Comparison of ENCODE assay signal across 24 cellular contexts in genomic region chr11:84563356-84563755, GRCh38.
"Had no signal": no experiment of that assay in that cellular context is flagged by ENCODE, and none has a peak within 500 bp of the region (broad histone marks: within the 10 kb centered on the region; RNA-seq: fewer than 3 reads in every experiment).

No MANE protein-coding gene starts in this region.

- H3K4me1 Mint-ChIP-seq: immature natural killer cell; memory B cell; naive B cell; stimulated activated naive B cell treated with anti-CD40 and anti-IgM and Interleukin-4, amounts not matched to agents 10 μg/mL and 1 μg/mL and 100 μg/mL, for 72 hours; stimulated activated naive CD8-positive, alpha-beta T cell treated with anti-CD3 and anti-CD28 coated beads, Interleukin-15, amount 100 ng/mL, for 72 hours had no signal

- H3K36me3 Mint-ChIP-seq: immature natural killer cell; memory B cell; naive B cell; stimulated activated naive B cell treated with anti-CD40 and anti-IgM and Interleukin-4, amounts not matched to agents 10 μg/mL and 1 μg/mL and 100 μg/mL, for 72 hours had no signal

- H3K27ac ChIP-seq: epithelial cell of prostate, esophagus squamous epithelium, left ventricle myocardium inferior, lower lobe of right lung, neutrophil, sigmoid colon, skin epidermis, testis, tibial nerve, upper lobe of right lung, vagina had no signal

- H3K4me3 ChIP-seq: esophagus squamous epithelium, gastroesophageal sphincter, left ventricle myocardium inferior, lower lobe of right lung, sigmoid colon, skin epidermis, testis, tibial nerve, upper lobe of right lung, vagina had no signal

- DNase-seq: effector memory CD8-positive, alpha-beta T cell; esophagus squamous epithelium; foreskin fibroblast; immature natural killer cell; left cardiac atrium; left ventricle myocardium inferior; lower lobe of right lung; naive B cell; posterior cingulate gyrus; sigmoid colon; stimulated activated CD4-positive, alpha-beta T cell treated with anti-CD3 and anti-CD28 coated beads, Interleukin-2, amount 100 ng/mL, for 24 hours; stimulated activated CD4-positive, alpha-beta T cell treated with anti-CD3 and anti-CD28 coated beads, Interleukin-4, amount 100 ng/mL, for 4 hours; stimulated activated naive B cell treated with anti-CD40 and anti-IgM and Interleukin-4, amounts not matched to agents 10 μg/mL and 1 μg/mL and 100 μg/mL, for 72 hours; stimulated activated naive CD8-positive, alpha-beta T cell treated with anti-CD3 and anti-CD28 coated beads, Interleukin-15, amount 100 ng/mL, for 72 hours; testis; upper lobe of right lung had no signal

- H3K9me3 ChIP-seq: esophagus squamous epithelium, gastroesophageal sphincter, lower lobe of right lung, neutrophil, sigmoid colon, testis, tibial nerve, upper lobe of right lung, vagina had no signal

- H3K27me3 Mint-ChIP-seq: dendritic cell treated with granulocyte-macrophage colony-stimulating factor and Interleukin-4, amounts not matched to agents 40 ng/mL and 50 ng/mL, for 4 days; effector memory CD8-positive, alpha-beta T cell; stimulated activated naive CD8-positive, alpha-beta T cell treated with anti-CD3 and anti-CD28 coated beads, Interleukin-15, amount 100 ng/mL, for 72 hours had no signal

- ATAC-seq: effector memory CD8-positive, alpha-beta T cell; gastroesophageal sphincter; left cardiac atrium; lower lobe of right lung; stimulated activated naive B cell treated with anti-CD40 and anti-IgM and Interleukin-4, amounts not matched to agents 10 μg/mL and 1 μg/mL and 100 μg/mL, for 72 hours; stimulated activated naive CD8-positive, alpha-beta T cell treated with anti-CD3 and anti-CD28 coated beads, Interleukin-15, amount 100 ng/mL, for 72 hours; upper lobe of right lung had no signal

- H3K4me3 Mint-ChIP-seq: dendritic cell treated with granulocyte-macrophage colony-stimulating factor and Interleukin-4, amounts not matched to agents 40 ng/mL and 50 ng/mL, for 4 days; effector memory CD8-positive, alpha-beta T cell; immature natural killer cell; memory B cell; naive B cell; stimulated activated naive B cell treated with anti-CD40 and anti-IgM and Interleukin-4, amounts not matched to agents 10 μg/mL and 1 μg/mL and 100 μg/mL, for 72 hours; stimulated activated naive CD8-positive, alpha-beta T cell treated with anti-CD3 and anti-CD28 coated beads, Interleukin-15, amount 100 ng/mL, for 72 hours had no signal

- H3K9me3 Mint-ChIP-seq: dendritic cell treated with granulocyte-macrophage colony-stimulating factor and Interleukin-4, amounts not matched to agents 40 ng/mL and 50 ng/mL, for 4 days; memory B cell; stimulated activated naive B cell treated with anti-CD40 and anti-IgM and Interleukin-4, amounts not matched to agents 10 μg/mL and 1 μg/mL and 100 μg/mL, for 72 hours had no signal

- H3K36me3 ChIP-seq: esophagus squamous epithelium, gastroesophageal sphincter, left ventricle myocardium inferior, lower lobe of right lung, neutrophil, sigmoid colon, tibial nerve, upper lobe of right lung, vagina had no signal

- H3K4me1 ChIP-seq: esophagus squamous epithelium, left ventricle myocardium inferior, lower lobe of right lung, testis, tibial nerve, upper lobe of right lung, vagina had no signal

- H3K27me3 ChIP-seq: esophagus squamous epithelium, gastroesophageal sphincter, neutrophil, sigmoid colon, testis, tibial nerve, upper lobe of right lung, vagina had no signal

- H3K27ac Mint-ChIP-seq: dendritic cell treated with granulocyte-macrophage colony-stimulating factor and Interleukin-4, amounts not matched to agents 40 ng/mL and 50 ng/mL, for 4 days; effector memory CD8-positive, alpha-beta T cell; immature natural killer cell; memory B cell; stimulated activated naive B cell treated with anti-CD40 and anti-IgM and Interleukin-4, amounts not matched to agents 10 μg/mL and 1 μg/mL and 100 μg/mL, for 72 hours; stimulated activated naive CD8-positive, alpha-beta T cell treated with anti-CD3 and anti-CD28 coated beads, Interleukin-15, amount 100 ng/mL, for 72 hours had no signal
